ENCODE assay signal across 1 cellular context in genomic region chr6:108671790-108672189, GRCh38.
TF ChIP-seq lines count a peak whose summit lies in the region.

No MANE protein-coding gene starts in this region.

TF ChIP-seq in WTC11, 78 proteins besides CTCF, POLR2A, EP300 and RAD21 (continued from another document):
- TF ChIP-seq PRDM15 (CRISPR knock-in tag; IDR thresholded peaks at IDR 0.05) = no peak
